Comparison of ENCODE assay signal across 13 cellular contexts in the genomic region with DNA sequence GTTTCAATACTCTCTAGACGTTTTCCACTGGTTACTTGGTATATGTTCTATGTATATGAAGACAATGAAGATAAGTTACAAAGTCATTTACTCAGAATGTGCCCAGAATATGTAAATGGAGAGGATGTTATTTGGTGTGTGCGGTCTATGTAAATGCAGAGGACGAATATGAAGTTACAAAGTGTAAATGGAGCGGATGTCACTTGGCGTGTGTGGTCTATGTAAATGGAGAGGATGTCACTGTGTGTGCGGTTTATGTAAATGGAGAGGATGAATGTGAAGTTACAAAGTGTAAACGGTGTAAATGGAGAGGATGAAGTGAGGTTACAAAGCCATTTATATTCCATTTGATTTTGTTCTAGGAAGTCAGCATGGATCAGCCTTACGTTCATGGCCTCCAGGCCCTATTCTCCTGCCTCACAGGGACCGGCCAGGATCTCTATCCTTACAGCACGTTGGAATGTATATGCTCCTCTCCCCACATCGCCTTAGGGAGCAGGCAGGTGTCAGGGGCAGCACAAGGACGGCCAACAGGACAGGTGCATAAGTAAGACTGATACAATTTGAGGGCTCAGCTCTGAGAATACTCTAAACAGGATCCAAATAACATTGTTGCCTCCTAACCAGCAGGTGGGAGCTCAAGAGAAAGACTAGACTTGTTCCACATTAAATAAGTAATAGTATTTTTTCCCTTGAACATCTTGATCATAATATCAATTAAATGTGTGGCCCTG. TPM values are rescaled to one million over a fixed set of nuclear protein-coding genes. Genes with fewer than 3 reads are reported as not detected.
DNase-seq lines count a peak whose midpoint lies in the region; ATAC-seq lines count a peak whose summit lies in the region.
"Had no signal": no experiment of that assay in that cellular context is flagged by ENCODE, and none has a peak within 500 bp of the region (broad histone marks: within the 10 kb centered on the region; RNA-seq: fewer than 3 reads in every experiment).

No MANE protein-coding gene starts in this region.

- DNase-seq in T-helper 17 cell (no peak), GOT3 (lab: John Stamatoyannopoulos, UW) (no peak), right cardiac atrium (no peak), HK-2 (ENCODE audit: unreplicated experiment) (no peak), NCI-H226 (no peak)
- DNase-seq: CD4-positive, alpha-beta T cell; NCI-H2029 treated with DMSO at 0.1 percent for 48 hours; right lobe of liver; SIG-M5 had no signal

- 76% methylated on average over 12 of the region's 12 CpGs for WGBS in right cardiac atrium

- no peaks in the 10 kb centered on the region for H3K27me3 ChIP-seq in right cardiac atrium (ENCODE audit: control insufficient read depth, insufficient read depth)
- H3K27me3 ChIP-seq: right lobe of liver had no signal

- intact Hi-C loops in right cardiac atrium (cut with DNase I): no loop called here

- no peak overlapping the region for H3K27ac Mint-ChIP-seq in T-helper 17 cell
- H3K27ac Mint-ChIP-seq: CD4-positive, alpha-beta T cell had no signal

- H3K36me3 Mint-ChIP-seq in T-helper 17 cell (ENCODE audit: low read depth): no peaks in the 10 kb centered on the region

- H3K9me3 ChIP-seq in T-helper 17 cell (ENCODE audit: control insufficient read depth, low read length, poor library complexity, severe bottlenecking) (no peaks in the 10 kb centered on the region), right cardiac atrium (ENCODE audit: control insufficient read depth, low read length) (no peaks in the 10 kb centered on the region)
- H3K9me3 ChIP-seq: right lobe of liver had no signal

- peak overlapping the region; percentile 37 for H3K4me3 Mint-ChIP-seq in T-helper 17 cell
- H3K4me3 Mint-ChIP-seq: CD4-positive, alpha-beta T cell had no signal

- H3K4me1 Mint-ChIP-seq in T-helper 17 cell: peaks cover 3% of the 10 kb centered on the region

- no peaks in the 10 kb centered on the region for H3K4me1 ChIP-seq in right cardiac atrium (ENCODE audit: control insufficient read depth, insufficient read depth, low read length)
- H3K4me1 ChIP-seq: right lobe of liver had no signal

- H3K27ac ChIP-seq in right cardiac atrium (ENCODE audit: low read length): no peak overlapping the region
- H3K27ac ChIP-seq: right lobe of liver had no signal

- H3K4me3 ChIP-seq in right cardiac atrium (ENCODE audit: low read length): no peak overlapping the region
- H3K4me3 ChIP-seq: right lobe of liver had no signal

- peaks cover 57% of the 10 kb centered on the region for H3K27me3 Mint-ChIP-seq in T-helper 17 cell

- ATAC-seq in GM18502 (IDR thresholded peaks at IDR 0.05; ENCODE audit: poor library complexity, unreplicated experiment): peak; percentile 99
- peak; percentile 96 for ATAC-seq in GM21367 (IDR thresholded peaks at IDR 0.05; ENCODE audit: unreplicated experiment)
- peak; percentile 97 for ATAC-seq in HG03060 (IDR thresholded peaks at IDR 0.05; ENCODE audit: low read depth, unreplicated experiment)
- peak; percentile 71 for ATAC-seq in T-helper 17 cell
- no peak for ATAC-seq in right cardiac atrium
- ATAC-seq: left lobe of liver, right lobe of liver had no signal

RNA-seq across cellular contexts. Expression of gene GLRX5, which starts 42.4 kb away (rescaled TPM):
- total RNA-seq in T-helper 17 cell (10 to 100 TPM; 14.8 to 17.7 TPM), right cardiac atrium (10 to 100 TPM; 78.1 to 82.4 (median 78.7) TPM)
- polyA plus RNA-seq in right cardiac atrium: 111 TPM

Comparison
In these comparisons a context has a peak if more than half of its experiments do, and no peak if none do; other contexts are left out.
1. ATAC-seq: peak in GM18502 (single experiment), GM21367 (single experiment), HG03060 (single experiment) and T-helper 17 cell (single experiment); none in right cardiac atrium (0 of 2).
2. RNA of gene GLRX5, which starts 42.4 kb away (total RNA-seq): 78.1 to 82.4 TPM in right cardiac atrium; 14.8 to 17.7 TPM in T-helper 17 cell; every median in the first group is over 4 times any median in the second.